Comparison of ENCODE assay signal across 1 cellular context in genomic region chr4:2082118-2082517, GRCh38.
TF ChIP-seq lines count a peak whose summit lies in the region.

No MANE protein-coding gene starts in this region.

TF ChIP-seq in HepG2, 621 proteins besides CTCF, POLR2A, EP300 and RAD21 (continued from another document):
- no peak for TF ChIP-seq MYPOP (CRISPR knock-in tag; IDR thresholded peaks at IDR 0.05)
- no peak for TF ChIP-seq ZNF180 (CRISPR knock-in tag; IDR thresholded peaks at IDR 0.05; ENCODE audit: borderline replicate concordance, low read depth)
- no peak for TF ChIP-seq DR1 (CRISPR knock-in tag; IDR thresholded peaks at IDR 0.05)
- TF ChIP-seq ZFP62 (CRISPR knock-in tag; IDR thresholded peaks at IDR 0.05), result no peak
- TF ChIP-seq PAWR (CRISPR knock-in tag; IDR thresholded peaks at IDR 0.05; ENCODE audit: borderline replicate concordance), result no peak
- TF ChIP-seq RNF219 (CRISPR knock-in tag; IDR thresholded peaks at IDR 0.05), result no peak
- TF ChIP-seq GATAD1 (CRISPR knock-in tag; IDR thresholded peaks at IDR 0.05), result no peak
- no peak for TF ChIP-seq ZNF746 (CRISPR knock-in tag; IDR thresholded peaks at IDR 0.05)
- no peak for TF ChIP-seq TERF1 (CRISPR knock-in tag; IDR thresholded peaks at IDR 0.05)
- TF ChIP-seq HNF4A (CRISPR knock-in tag; IDR thresholded peaks at IDR 0.05), result no peak
